Comparison of ENCODE assay signal across 1 cellular context in the genomic region with DNA sequence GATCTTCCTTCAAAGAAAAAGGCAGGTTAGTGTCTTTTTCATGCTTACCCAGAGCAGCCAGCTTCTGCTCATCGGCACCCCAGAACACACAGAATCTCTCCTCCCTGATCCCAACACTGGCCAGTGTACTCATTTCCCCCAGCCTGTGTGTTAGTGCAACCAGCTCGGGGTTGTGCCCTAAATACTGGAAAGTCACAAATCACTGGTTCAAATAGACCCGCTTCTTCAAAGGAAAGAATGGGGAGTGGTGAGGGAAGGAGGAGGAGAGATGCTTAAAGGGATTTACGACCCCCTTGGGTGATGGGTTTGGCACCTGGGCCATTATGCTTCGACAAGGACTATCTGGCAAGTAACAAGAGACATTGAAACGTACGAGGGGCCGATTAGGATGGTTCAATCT.
TF ChIP-seq lines count a peak whose summit lies in the region.

No MANE protein-coding gene starts in this region.

TF ChIP-seq in WTC11, 78 proteins besides CTCF, POLR2A, EP300 and RAD21 (continued from another document):
- TF ChIP-seq, protein P1, sequence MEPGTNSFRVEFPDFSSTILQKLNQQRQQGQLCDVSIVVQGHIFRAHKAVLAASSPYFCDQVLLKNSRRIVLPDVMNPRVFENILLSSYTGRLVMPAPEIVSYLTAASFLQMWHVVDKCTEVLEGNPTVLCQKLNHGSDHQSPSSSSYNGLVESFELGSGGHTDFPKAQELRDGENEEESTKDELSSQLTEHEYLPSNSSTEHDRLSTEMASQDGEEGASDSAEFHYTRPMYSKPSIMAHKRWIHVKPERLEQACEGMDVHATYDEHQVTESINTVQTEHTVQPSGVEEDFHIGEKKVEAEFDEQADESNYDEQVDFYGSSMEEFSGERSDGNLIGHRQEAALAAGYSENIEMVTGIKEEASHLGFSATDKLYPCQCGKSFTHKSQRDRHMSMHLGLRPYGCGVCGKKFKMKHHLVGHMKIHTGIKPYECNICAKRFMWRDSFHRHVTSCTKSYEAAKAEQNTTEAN (CRISPR knock-in tag; IDR thresholded peaks at IDR 0.05), result peak; percentile 55; the same call in 1 of the 2 replicates
